22 cellular contexts compared by ENCODE assay signal in genomic region chr3:126849768-126850167, GRCh38.
DNase-seq lines count a peak whose midpoint lies in the region; ATAC-seq, FAIRE-seq and TF ChIP-seq lines count a peak whose summit lies in the region.
"Had no signal": no experiment of that assay in that cellular context is flagged by ENCODE, and none has a peak within 500 bp of the region (broad histone marks: within the 10 kb centered on the region; RNA-seq: fewer than 3 reads in every experiment).

No MANE protein-coding gene starts in this region.

- H3K4me3 ChIP-seq in GM23338 (no peak overlapping the region), astrocyte (ENCODE audit: insufficient read depth, low read depth, low read length) (no peak overlapping the region), right atrium auricular region (no peak overlapping the region)
- H3K4me3 ChIP-seq: GM23248, lower lobe of right lung, transverse colon had no signal

- H3K36me3 ChIP-seq in GM23338 (ENCODE audit: insufficient read depth) (no peaks in the 10 kb centered on the region), astrocyte (ENCODE audit: insufficient read depth, low read length) (no peaks in the 10 kb centered on the region), right atrium auricular region (no peaks in the 10 kb centered on the region)
- H3K36me3 ChIP-seq: lower lobe of right lung, transverse colon had no signal

- H3K4me3 Mint-ChIP-seq in GM23338 (no peak overlapping the region; the same call in 2 of the 3 replicates), astrocyte (ENCODE audit: unreplicated experiment) (no peak overlapping the region)
- H3K4me3 Mint-ChIP-seq: activated CD4-positive, alpha-beta memory T cell treated with anti-CD3 and anti-CD28 coated beads for 36 hours; activated naive CD4-positive, alpha-beta T cell treated with anti-CD3 and anti-CD28 coated beads for 36 hours; activated T-cell treated with anti-CD3 and anti-CD28 coated beads, Interleukin-2, amount 50 U/mL, for 4 hours had no signal

- no peak for TF ChIP-seq CTCF in GM23338 (conservative IDR thresholded peaks at IDR 0.05; ENCODE audit: low read depth in 2 of 2)
- no peak for TF ChIP-seq CTCF in astrocyte (IDR thresholded peaks at IDR 0.05; ENCODE audit: insufficient read depth, low read depth, low read length)
- TF ChIP-seq CTCF in right atrium auricular region (IDR thresholded peaks at IDR 0.05) = no peak

- no peak for ATAC-seq in GM23338
- ATAC-seq in GM19397 (IDR thresholded peaks at IDR 0.05; ENCODE audit: unreplicated experiment) = no peak
- no peak for ATAC-seq in esophagus mucosa
- ATAC-seq: activated T-cell treated with anti-CD3 and anti-CD28 coated beads, Interleukin-2, amount 50 U/mL, for 4 hours had no signal

- H3K36me3 Mint-ChIP-seq in GM23338 (ENCODE audit: low read depth) = peaks cover 2% of the 10 kb centered on the region; the same call in 2 of the 3 replicates
- H3K36me3 Mint-ChIP-seq in astrocyte (ENCODE audit: low read depth, unreplicated experiment) = no peaks in the 10 kb centered on the region

- no peaks in the 10 kb centered on the region for H3K27me3 ChIP-seq in GM23338 (ENCODE audit: insufficient read depth)
- no peaks in the 10 kb centered on the region for H3K27me3 ChIP-seq in astrocyte (ENCODE audit: insufficient read depth, low read length)
- no peaks in the 10 kb centered on the region for H3K27me3 ChIP-seq in right atrium auricular region
- H3K27me3 ChIP-seq: transverse colon had no signal

- H3K9ac ChIP-seq in astrocyte (ENCODE audit: low read length) = no peak overlapping the region
- H3K9ac ChIP-seq: GM23248 had no signal

- no peak for DNase-seq in GM23338 (ENCODE audit: low spot score)
- DNase-seq in astrocyte (ENCODE audit: low read depth) = no peak
- DNase-seq in right atrium auricular region (ENCODE audit: low spot score) = peak; percentile 48
- peak; percentile 20 for DNase-seq in retina
- no peak for DNase-seq in activated naive CD4-positive, alpha-beta T cell treated with anti-CD3 and anti-CD28 coated beads, Interleukin-2, amount 50 U/mL, for 16 hours
- DNase-seq: activated CD4-positive, alpha-beta memory T cell treated with anti-CD3 and anti-CD28 coated beads for 36 hours; activated CD4-positive, CD25-positive, alpha-beta regulatory T cell; activated naive CD4-positive, alpha-beta T cell treated with anti-CD3 and anti-CD28 coated beads for 36 hours; activated T-cell treated with anti-CD3 and anti-CD28 coated beads, Interleukin-2, amount 50 U/mL, for 4 hours; amygdala; dermis blood vessel endothelial cell; EL; GM23248; lower lobe of right lung; MM.1S; NCI-H146; NCI-H526; transverse colon had no signal

- no peak overlapping the region for H2AFZ ChIP-seq in GM23338
- no peak overlapping the region for H2AFZ ChIP-seq in astrocyte (ENCODE audit: low read depth, low read length)
- H2AFZ ChIP-seq: GM23248 had no signal

- H3K27ac ChIP-seq in GM23338 (ENCODE audit: low read depth) = peak overlapping the region; percentile 91
- H3K27ac ChIP-seq in astrocyte (ENCODE audit: low read depth, low read length) = no peak overlapping the region
- peak overlapping the region; percentile 37 to 73 for H3K27ac ChIP-seq in right atrium auricular region
- H3K27ac ChIP-seq: C4-2B, GM23248, lower lobe of right lung, transverse colon had no signal

- H3K27ac Mint-ChIP-seq in GM23338 = peak overlapping the region; percentile 51
- peak overlapping the region; percentile 81 for H3K27ac Mint-ChIP-seq in astrocyte (ENCODE audit: unreplicated experiment)
- H3K27ac Mint-ChIP-seq: activated CD4-positive, alpha-beta memory T cell treated with anti-CD3 and anti-CD28 coated beads for 36 hours; activated naive CD4-positive, alpha-beta T cell treated with anti-CD3 and anti-CD28 coated beads for 36 hours had no signal

- H3K9me3 ChIP-seq in astrocyte (ENCODE audit: insufficient read depth, low read depth, low read length) (no peaks in the 10 kb centered on the region), right atrium auricular region (no peaks in the 10 kb centered on the region)
- H3K9me3 ChIP-seq: lower lobe of right lung, transverse colon had no signal

- H3K4me1 Mint-ChIP-seq in GM23338 (peaks cover 56% of the 10 kb centered on the region), astrocyte (ENCODE audit: low read depth, unreplicated experiment) (peaks cover 26% of the 10 kb centered on the region)

- H3K9me3 Mint-ChIP-seq in GM23338 = no peaks in the 10 kb centered on the region
- H3K9me3 Mint-ChIP-seq in astrocyte (ENCODE audit: unreplicated experiment) = no peaks in the 10 kb centered on the region
- H3K9me3 Mint-ChIP-seq: activated CD4-positive, alpha-beta memory T cell treated with anti-CD3 and anti-CD28 coated beads for 36 hours; activated naive CD4-positive, alpha-beta T cell treated with anti-CD3 and anti-CD28 coated beads for 36 hours; activated T-cell treated with anti-CD3 and anti-CD28 coated beads, Interleukin-2, amount 50 U/mL, for 4 hours had no signal

- H3K27me3 Mint-ChIP-seq in GM23338 (ENCODE audit: insufficient read depth, low read depth, poor library complexity) = peaks cover 1% of the 10 kb centered on the region
- peaks cover 3% of the 10 kb centered on the region for H3K27me3 Mint-ChIP-seq in astrocyte (ENCODE audit: low read depth, unreplicated experiment)
- H3K27me3 Mint-ChIP-seq: activated CD4-positive, alpha-beta memory T cell treated with anti-CD3 and anti-CD28 coated beads for 36 hours had no signal

- peaks cover 3% of the 10 kb centered on the region for H3K9me2 ChIP-seq in GM23338 (ENCODE audit: insufficient read depth)

- H4K20me1 ChIP-seq in GM23338 (replicated peaks; ENCODE audit: insufficient read depth) (no peaks in the 10 kb centered on the region), astrocyte (ENCODE audit: insufficient read depth, low read length) (peaks cover 4% of the 10 kb centered on the region)

- H3K79me2 ChIP-seq in GM23338 (replicated peaks; ENCODE audit: insufficient read depth) = no peaks in the 10 kb centered on the region; the same call in 1 of the 2 replicates
- H3K79me2 ChIP-seq in astrocyte (ENCODE audit: insufficient read depth, low read length) = no peaks in the 10 kb centered on the region

- H3F3A ChIP-seq in GM23338 (replicated peaks; ENCODE audit: low read depth) = peaks cover 9% of the 10 kb centered on the region

- H3K4me1 ChIP-seq in GM23338 (ENCODE audit: insufficient read depth) (peaks cover 36% of the 10 kb centered on the region), astrocyte (ENCODE audit: insufficient read depth, low read length) (peaks cover 12% of the 10 kb centered on the region), right atrium auricular region (peaks cover 0 to 22% of the 10 kb centered on the region in 2 donors)
- H3K4me1 ChIP-seq: lower lobe of right lung had no signal

- no peak for FAIRE-seq in astrocyte (lab: Jason Lieb, UNC)
- FAIRE-seq: endothelial cell of umbilical vein had no signal

- H3K4me2 ChIP-seq in GM23338 (peak overlapping the region; percentile 23; the same call in 1 of the 2 replicates), astrocyte (ENCODE audit: low read length) (no peak overlapping the region)

TF ChIP-seq in GM23338, 12 proteins besides CTCF, POLR2A, EP300 and RAD21 (continues in another document):
- TF ChIP-seq JUNB (IDR thresholded peaks at IDR 0.05; ENCODE audit: unreplicated experiment) = no peak
- TF ChIP-seq EZH2 (IDR thresholded peaks at IDR 0.05; ENCODE audit: low read depth, unreplicated experiment) = no peak

Comparison
In these comparisons a context has a peak if more than half of its experiments do, and no peak if none do; other contexts are left out.
1. DNase-seq: peak in right atrium auricular region (single experiment) and retina (single experiment); none in GM23338 (single experiment), astrocyte (single experiment) and activated naive CD4-positive, alpha-beta T cell treated with anti-CD3 and anti-CD28 coated beads, Interleukin-2, amount 50 U/mL, for 16 hours (single experiment).